Comparison of ENCODE assay signal across 8 cellular contexts in the genomic region with DNA sequence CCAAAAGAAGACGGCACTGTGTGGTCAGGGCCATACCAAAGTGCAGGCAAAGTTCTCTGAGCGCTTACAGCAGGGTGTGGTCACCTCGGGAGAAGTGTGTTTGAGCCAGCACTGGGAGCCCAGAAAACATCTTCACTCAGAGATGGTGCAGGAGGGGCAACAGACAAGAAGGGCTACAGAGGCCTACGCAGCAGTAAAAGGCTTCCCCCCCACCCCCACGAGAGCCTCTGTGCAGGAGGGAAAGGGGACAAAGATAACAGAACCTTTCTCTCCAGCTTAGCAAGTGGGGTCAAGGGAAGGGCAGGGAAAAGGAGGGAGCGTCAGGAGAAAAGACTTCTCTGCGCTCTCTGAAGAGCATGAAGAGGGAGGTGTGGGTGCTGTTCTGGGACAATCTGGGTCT. TPM values are rescaled to one million over a fixed set of nuclear protein-coding genes. Genes with fewer than 3 reads are reported as not detected.
DNase-seq lines count a peak whose midpoint lies in the region; ATAC-seq and TF ChIP-seq lines count a peak whose summit lies in the region.

No MANE protein-coding gene starts in this region.

- H3K27ac ChIP-seq in right atrium auricular region (peak overlapping the region; percentile 91 to 96), substantia nigra (ENCODE audit: low read depth, low read length, poor library complexity, severe bottlenecking) (no peak overlapping the region)

- peaks cover 60% of the 10 kb centered on the region for H3K4me1 Mint-ChIP-seq in dendritic cell treated with granulocyte-macrophage colony-stimulating factor and Interleukin-4, amounts not matched to agents 40 ng/mL and 50 ng/mL, for 4 days (ENCODE audit: low read depth)
- H3K4me1 Mint-ChIP-seq in naive thymus-derived CD8-positive, alpha-beta T cell: peaks cover 21 to 50% (median 35%) of the 10 kb centered on the region in 4 donors
- H3K4me1 Mint-ChIP-seq in stimulated activated naive B cell treated with anti-CD40 and anti-IgM and Interleukin-4, amounts not matched to agents 10 μg/mL and 1 μg/mL and 100 μg/mL, for 72 hours: peaks cover 15 to 46% of the 10 kb centered on the region in 2 donors

- POLR2A ChIA-PET in naive thymus-derived CD8-positive, alpha-beta T cell (lab: Charles Lee): interaction anchor here (0.9 to 3.7 kb wide), 5 partner anchors 9 to 21 kb away, joined by 3 to 12 read pairs (median 3); a partner anchor contains a TSS

- DNase-seq in right atrium auricular region (ENCODE audit: low spot score) (no peak), cardiac septum (ENCODE audit: low spot score) (no peak), dedifferentiated amniotic fluid mesenchymal stem cell (ENCODE audit: extremely low spot score) (no peak), RKO (ENCODE audit: low spot score) (no peak), substantia nigra (lab: John Stamatoyannopoulos, UW) (no peak)
- DNase-seq in naive thymus-derived CD8-positive, alpha-beta T cell: no peak
- DNase-seq in stimulated activated naive B cell treated with anti-CD40 and anti-IgM and Interleukin-4, amounts not matched to agents 10 μg/mL and 1 μg/mL and 100 μg/mL, for 72 hours: no peak

- peak overlapping the region; percentile 98 for H3K4me3 Mint-ChIP-seq in dendritic cell treated with granulocyte-macrophage colony-stimulating factor and Interleukin-4, amounts not matched to agents 40 ng/mL and 50 ng/mL, for 4 days
- peak overlapping the region in 9 of 10 donors; percentile 18 to 87 (median 66) for H3K4me3 Mint-ChIP-seq in naive thymus-derived CD8-positive, alpha-beta T cell
- H3K4me3 Mint-ChIP-seq in stimulated activated naive B cell treated with anti-CD40 and anti-IgM and Interleukin-4, amounts not matched to agents 10 μg/mL and 1 μg/mL and 100 μg/mL, for 72 hours: peak overlapping the region in 1 of 2 donors; percentile 26

- peaks cover 0 to 68% of the 10 kb centered on the region in 2 donors for H3K4me1 ChIP-seq in right atrium auricular region

- H3K9me3 ChIP-seq in right atrium auricular region: no peaks in the 10 kb centered on the region

- H3K36me3 ChIP-seq in right atrium auricular region: peaks cover 25% of the 10 kb centered on the region

- peaks cover 3% of the 10 kb centered on the region for H3K27me3 Mint-ChIP-seq in dendritic cell treated with granulocyte-macrophage colony-stimulating factor and Interleukin-4, amounts not matched to agents 40 ng/mL and 50 ng/mL, for 4 days
- H3K27me3 Mint-ChIP-seq in naive thymus-derived CD8-positive, alpha-beta T cell: no peaks in the 10 kb centered on the region
- H3K27me3 Mint-ChIP-seq in stimulated activated naive B cell treated with anti-CD40 and anti-IgM and Interleukin-4, amounts not matched to agents 10 μg/mL and 1 μg/mL and 100 μg/mL, for 72 hours: no peaks in the 10 kb centered on the region

- peak overlapping the region; percentile 69 for H3K27ac Mint-ChIP-seq in dendritic cell treated with granulocyte-macrophage colony-stimulating factor and Interleukin-4, amounts not matched to agents 40 ng/mL and 50 ng/mL, for 4 days
- H3K27ac Mint-ChIP-seq in naive thymus-derived CD8-positive, alpha-beta T cell: peak overlapping the region in 8 of 10 donors; percentile 58 to 87 (median 74)
- H3K27ac Mint-ChIP-seq in stimulated activated naive B cell treated with anti-CD40 and anti-IgM and Interleukin-4, amounts not matched to agents 10 μg/mL and 1 μg/mL and 100 μg/mL, for 72 hours: no peak overlapping the region

- H3K4me3 ChIP-seq in right atrium auricular region: peak overlapping the region in 1 of 2 donors; percentile 10

- no peak for TF ChIP-seq CTCF in right atrium auricular region (IDR thresholded peaks at IDR 0.05)

- intact Hi-C loops in cardiac septum (cut with DNase I): no loop called here
- intact Hi-C loops in dendritic cell treated with granulocyte-macrophage colony-stimulating factor and Interleukin-4, amounts not matched to agents 40 ng/mL and 50 ng/mL, for 4 days (cut with micrococcal nuclease): no loop called here

- no peak for ATAC-seq in naive thymus-derived CD8-positive, alpha-beta T cell
- no peak for ATAC-seq in stimulated activated naive B cell treated with anti-CD40 and anti-IgM and Interleukin-4, amounts not matched to agents 10 μg/mL and 1 μg/mL and 100 μg/mL, for 72 hours (replicated peaks)

- no peaks in the 10 kb centered on the region for H3K27me3 ChIP-seq in right atrium auricular region

- H3K9me3 Mint-ChIP-seq in dendritic cell treated with granulocyte-macrophage colony-stimulating factor and Interleukin-4, amounts not matched to agents 40 ng/mL and 50 ng/mL, for 4 days: no peaks in the 10 kb centered on the region
- H3K9me3 Mint-ChIP-seq in naive thymus-derived CD8-positive, alpha-beta T cell: no peaks in the 10 kb centered on the region
- no peaks in the 10 kb centered on the region for H3K9me3 Mint-ChIP-seq in stimulated activated naive B cell treated with anti-CD40 and anti-IgM and Interleukin-4, amounts not matched to agents 10 μg/mL and 1 μg/mL and 100 μg/mL, for 72 hours

- H3K36me3 Mint-ChIP-seq in dendritic cell treated with granulocyte-macrophage colony-stimulating factor and Interleukin-4, amounts not matched to agents 40 ng/mL and 50 ng/mL, for 4 days (ENCODE audit: low read depth): peaks cover 76% of the 10 kb centered on the region
- peaks cover 0 to 5% (median 0%) of the 10 kb centered on the region in 3 donors for H3K36me3 Mint-ChIP-seq in naive thymus-derived CD8-positive, alpha-beta T cell
- peaks cover 9 to 15% of the 10 kb centered on the region in 2 donors for H3K36me3 Mint-ChIP-seq in stimulated activated naive B cell treated with anti-CD40 and anti-IgM and Interleukin-4, amounts not matched to agents 10 μg/mL and 1 μg/mL and 100 μg/mL, for 72 hours

RNA-seq across cellular contexts. Expression of a gene that starts 2.8 kb away (rescaled TPM):
- total RNA-seq in right atrium auricular region (10 to 100 TPM; 51.4 to 99.8 TPM), cardiac septum (81.3 TPM)
- 10 to 100 TPM; 36.7 to 42.2 TPM for total RNA-seq in naive thymus-derived CD8-positive, alpha-beta T cell
- polyA plus RNA-seq in naive thymus-derived CD8-positive, alpha-beta T cell: 10 to 100 TPM; 24.7 to 33.9 (median 28.2) TPM

RNA-seq across cellular contexts. Expression of a gene that starts 5.6 kb away (rescaled TPM):
- 1 to 10 TPM in 1 of 2 donors, under 1 TPM in 1; 0.63 to 3.5 TPM for total RNA-seq in right atrium auricular region
- 0.89 TPM for total RNA-seq in cardiac septum
- total RNA-seq in naive thymus-derived CD8-positive, alpha-beta T cell: under 1 TPM in 1 of 2 experiments, not detected in 1; 0.16 TPM
- polyA plus RNA-seq in naive thymus-derived CD8-positive, alpha-beta T cell: under 1 TPM in 2 of 3 donors, not detected in 1; 0.08 to 0.09 TPM

RNA-seq across cellular contexts. Expression of a gene that starts 12.8 kb away (rescaled TPM):
- total RNA-seq in right atrium auricular region (10 to 100 TPM; 11.4 to 19.0 TPM), cardiac septum (13.7 TPM)
- total RNA-seq in naive thymus-derived CD8-positive, alpha-beta T cell: 10 to 100 TPM; 35.7 to 39.1 TPM
- polyA plus RNA-seq in naive thymus-derived CD8-positive, alpha-beta T cell: 10 to 100 TPM; 44.8 to 49.8 (median 47.2) TPM

RNA-seq across cellular contexts. Expression of a gene that starts 21.2 kb away (rescaled TPM):
- total RNA-seq in right atrium auricular region (1,000 to 10,000 TPM in 1 of 2 donors, 100 to 1,000 TPM in 1; 551 to 1,071 TPM), cardiac septum (536 TPM)
- total RNA-seq in naive thymus-derived CD8-positive, alpha-beta T cell: 1,000 to 10,000 TPM; 1,609 to 1,640 TPM
- polyA plus RNA-seq in naive thymus-derived CD8-positive, alpha-beta T cell: 1,000 to 10,000 TPM; 2,416 to 2,846 (median 2,434) TPM

RNA-seq across cellular contexts. Expression of a gene that starts 39.1 kb away (rescaled TPM):
- total RNA-seq in right atrium auricular region: 10 to 100 TPM in 1 of 2 donors, 1 to 10 TPM in 1; 9.9 to 11.1 TPM
- 14.8 TPM for total RNA-seq in cardiac septum
- total RNA-seq in naive thymus-derived CD8-positive, alpha-beta T cell: 10 to 100 TPM; 18.6 to 18.8 TPM
- 10 to 100 TPM; 11.8 to 15.9 (median 14.6) TPM for polyA plus RNA-seq in naive thymus-derived CD8-positive, alpha-beta T cell
